Comparison of ENCODE assay signal across 8 cellular contexts in genomic region chr2:225008179-225008829, GRCh38.
DNase-seq lines count a peak whose midpoint lies in the region; ATAC-seq, FAIRE-seq and TF ChIP-seq lines count a peak whose summit lies in the region.

No MANE protein-coding gene starts in this region.

- no peaks in the 10 kb centered on the region for H3K36me3 ChIP-seq in BLaER1

- FAIRE-seq in D721Med (lab: Jason Lieb, UNC) = no peak

- H3K27ac ChIP-seq in BLaER1 = no peak overlapping the region

- H4K20me1 ChIP-seq in BLaER1 = 0 out of 2 replicates have a peak, but pooled peaks cover 10% of the 10 kb centered on the region

- no peaks in the 10 kb centered on the region for H3K9me3 ChIP-seq in BLaER1

- no peak overlapping the region for H3K9ac ChIP-seq in BLaER1

- TF ChIP-seq CTCF in D721Med (IDR thresholded peaks at IDR 0.05; ENCODE audit: insufficient read depth, missing control alignments) (no peak), GM13976 (IDR thresholded peaks at IDR 0.05; ENCODE audit: borderline replicate concordance, control extremely low read depth, extremely low read depth, insufficient read depth, missing control alignments) (no peak)

- peak overlapping the region; percentile 29 for H3K4me2 ChIP-seq in BLaER1

- H3K4me1 ChIP-seq in BLaER1 = peaks cover 17% of the 10 kb centered on the region

- no peak overlapping the region for H3K4me3 ChIP-seq in BLaER1

- no peaks in the 10 kb centered on the region for H3K27me3 ChIP-seq in BLaER1

- ATAC-seq in GM19351 (IDR thresholded peaks at IDR 0.05; ENCODE audit: unreplicated experiment) (peak; percentile 65), HG03060 (IDR thresholded peaks at IDR 0.05; ENCODE audit: low read depth, unreplicated experiment) (peak; percentile 59), HG03460 (IDR thresholded peaks at IDR 0.05; ENCODE audit: unreplicated experiment) (no peak)

- in situ Hi-C loops in GM13976 (cut with MboI; ENCODE audit: low sequenced_read_pairs, unreplicated experiment) = no loop called here

- DNase-seq in RPMI8226 = peak; percentile 42
- DNase-seq in NCI-H2171 treated with DMSO at 0.1 percent for 48 hours (lab: John Stamatoyannopoulos, UW) = no peak
- no peak for DNase-seq in D721Med (ENCODE audit: insufficient read length, low spot score)
- DNase-seq in GM13976 (ENCODE audit: low spot score) = no peak
